ENCODE assay signal across 1 cellular context in the genomic region with DNA sequence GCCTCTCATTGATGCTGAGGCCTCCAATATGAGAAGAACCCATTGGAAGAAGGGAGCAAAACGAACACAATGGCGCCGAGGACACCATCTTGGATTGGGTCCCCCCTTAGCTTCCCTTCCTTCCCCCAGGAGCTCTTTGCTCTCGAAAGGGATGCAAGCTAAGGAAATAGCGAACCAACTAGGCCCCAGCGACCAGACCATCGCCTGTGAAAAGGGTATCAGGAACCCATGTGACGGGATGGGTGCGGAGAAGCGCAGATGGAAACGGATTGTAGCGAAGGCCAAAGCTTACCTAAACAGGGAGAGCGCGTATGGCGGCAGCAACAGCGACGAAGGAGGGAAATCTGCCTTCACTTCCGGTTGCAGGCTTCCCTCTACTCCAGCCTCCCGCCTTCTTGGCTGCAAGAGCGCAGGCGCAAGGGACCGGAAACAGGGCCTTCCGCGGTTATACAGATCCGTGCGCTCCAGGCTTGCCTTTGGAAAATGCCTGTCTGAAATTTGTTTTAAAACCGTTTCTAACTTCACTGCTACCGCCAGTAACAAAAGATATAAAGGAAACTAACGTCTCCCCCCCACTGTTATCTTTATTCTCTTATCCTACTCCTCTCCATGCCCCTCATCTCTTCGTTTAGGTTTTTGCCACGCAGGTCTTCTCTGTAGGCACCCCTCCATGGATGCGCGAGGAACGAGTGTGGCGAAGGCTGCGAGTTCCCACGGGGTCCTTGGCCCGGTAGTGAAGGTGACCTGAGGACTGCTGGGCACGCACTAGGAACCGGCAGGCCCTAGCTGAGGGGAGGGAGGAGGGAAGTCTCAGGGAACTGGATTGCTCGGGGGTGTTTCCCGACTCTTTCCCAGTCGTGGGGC.
A peak's percentile ranks its signal among the peaks of the same experiment; 100 is the strongest.
TF ChIP-seq lines count a peak whose summit lies in the region.

A gene (minus strand): TSS at position 346 of the 864 bp plus-strand sequence. CDS start 1,471 bp downstream, outside the sequence.

TF ChIP-seq in K562, 482 proteins besides CTCF, POLR2A, EP300 and RAD21 (continued from another document and continues in another):
- TF ChIP-seq CBX3 (IDR thresholded peaks at IDR 0.05; ENCODE audit: borderline replicate concordance in 1 of 2, low read length in 2 of 2): peak in 1 of 2 experiments; percentile 22; a peak in 1 of 3 replicates
- TF ChIP-seq MCM7 (IDR thresholded peaks at IDR 0.05): no peak
- no peak for TF ChIP-seq ZNF695 (CRISPR knock-in tag; IDR thresholded peaks at IDR 0.05)
- peak; percentile 88 for TF ChIP-seq SP1 (CRISPR knock-in tag; IDR thresholded peaks at IDR 0.05)
- TF ChIP-seq ZSCAN32 (CRISPR knock-in tag; IDR thresholded peaks at IDR 0.05): peak; percentile 54; the same call in 1 of the 2 replicates
- peak; percentile 55; the same call in 1 of the 2 replicates for TF ChIP-seq SMARCA4 (IDR thresholded peaks at IDR 0.05)
- peak; percentile 73; the same call in 1 of the 2 replicates for TF ChIP-seq DNMT1 (IDR thresholded peaks at IDR 0.05)
- TF ChIP-seq, protein P1, sequence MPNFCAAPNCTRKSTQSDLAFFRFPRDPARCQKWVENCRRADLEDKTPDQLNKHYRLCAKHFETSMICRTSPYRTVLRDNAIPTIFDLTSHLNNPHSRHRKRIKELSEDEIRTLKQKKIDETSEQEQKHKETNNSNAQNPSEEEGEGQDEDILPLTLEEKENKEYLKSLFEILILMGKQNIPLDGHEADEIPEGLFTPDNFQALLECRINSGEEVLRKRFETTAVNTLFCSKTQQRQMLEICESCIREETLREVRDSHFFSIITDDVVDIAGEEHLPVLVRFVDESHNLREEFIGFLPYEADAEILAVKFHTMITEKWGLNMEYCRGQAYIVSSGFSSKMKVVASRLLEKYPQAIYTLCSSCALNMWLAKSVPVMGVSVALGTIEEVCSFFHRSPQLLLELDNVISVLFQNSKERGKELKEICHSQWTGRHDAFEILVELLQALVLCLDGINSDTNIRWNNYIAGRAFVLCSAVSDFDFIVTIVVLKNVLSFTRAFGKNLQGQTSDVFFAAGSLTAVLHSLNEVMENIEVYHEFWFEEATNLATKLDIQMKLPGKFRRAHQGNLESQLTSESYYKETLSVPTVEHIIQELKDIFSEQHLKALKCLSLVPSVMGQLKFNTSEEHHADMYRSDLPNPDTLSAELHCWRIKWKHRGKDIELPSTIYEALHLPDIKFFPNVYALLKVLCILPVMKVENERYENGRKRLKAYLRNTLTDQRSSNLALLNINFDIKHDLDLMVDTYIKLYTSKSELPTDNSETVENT (CRISPR knock-in tag; IDR thresholded peaks at IDR 0.05): 0 out of 2 replicates have a peak, but pooled peaks have one; percentile 37
- no peak for TF ChIP-seq TCF7L2 (IDR thresholded peaks at IDR 0.05; ENCODE audit: low read depth, low read length)
- TF ChIP-seq KDM2B (CRISPR knock-in tag; IDR thresholded peaks at IDR 0.05): no peak
- no peak for TF ChIP-seq SMARCA5 (IDR thresholded peaks at IDR 0.05)
- peak; percentile 62; the same call in 1 of the 2 replicates for TF ChIP-seq ZNF23 (CRISPR knock-in tag; IDR thresholded peaks at IDR 0.05)
- TF ChIP-seq KDM5B (IDR thresholded peaks at IDR 0.05; ENCODE audit: insufficient replicate concordance, low read depth, low read length): peak; percentile 97
- TF ChIP-seq EGR1 (conservative IDR thresholded peaks at IDR 0.05): no peak; the same call in 1 of the 2 replicates
- TF ChIP-seq GTF2A2 (tag; IDR thresholded peaks at IDR 0.05): peak; percentile 68; the same call in 1 of the 2 replicates
- peak; percentile 14 for TF ChIP-seq ERF (CRISPR knock-in tag; IDR thresholded peaks at IDR 0.05)
- peak; percentile 57; the same call in 1 of the 2 replicates for TF ChIP-seq KAT7 (CRISPR knock-in tag; IDR thresholded peaks at IDR 0.05; ENCODE audit: borderline replicate concordance)
- peak; percentile 45; the same call in 1 of the 2 replicates for TF ChIP-seq ZFP1 (CRISPR knock-in tag; IDR thresholded peaks at IDR 0.05)
- no peak for TF ChIP-seq ARID2 (IDR thresholded peaks at IDR 0.05)
- TF ChIP-seq, protein P2, sequence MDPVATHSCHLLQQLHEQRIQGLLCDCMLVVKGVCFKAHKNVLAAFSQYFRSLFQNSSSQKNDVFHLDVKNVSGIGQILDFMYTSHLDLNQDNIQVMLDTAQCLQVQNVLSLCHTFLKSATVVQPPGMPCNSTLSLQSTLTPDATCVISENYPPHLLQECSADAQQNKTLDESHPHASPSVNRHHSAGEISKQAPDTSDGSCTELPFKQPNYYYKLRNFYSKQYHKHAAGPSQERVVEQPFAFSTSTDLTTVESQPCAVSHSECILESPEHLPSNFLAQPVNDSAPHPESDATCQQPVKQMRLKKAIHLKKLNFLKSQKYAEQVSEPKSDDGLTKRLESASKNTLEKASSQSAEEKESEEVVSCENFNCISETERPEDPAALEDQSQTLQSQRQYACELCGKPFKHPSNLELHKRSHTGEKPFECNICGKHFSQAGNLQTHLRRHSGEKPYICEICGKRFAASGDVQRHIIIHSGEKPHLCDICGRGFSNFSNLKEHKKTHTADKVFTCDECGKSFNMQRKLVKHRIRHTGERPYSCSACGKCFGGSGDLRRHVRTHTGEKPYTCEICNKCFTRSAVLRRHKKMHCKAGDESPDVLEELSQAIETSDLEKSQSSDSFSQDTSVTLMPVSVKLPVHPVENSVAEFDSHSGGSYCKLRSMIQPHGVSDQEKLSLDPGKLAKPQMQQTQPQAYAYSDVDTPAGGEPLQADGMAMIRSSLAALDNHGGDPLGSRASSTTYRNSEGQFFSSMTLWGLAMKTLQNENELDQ (CRISPR knock-in tag; IDR thresholded peaks at IDR 0.05; ENCODE audit: borderline replicate concordance): 0 out of 2 replicates have a peak, but pooled peaks have one; percentile 8
- TF ChIP-seq, protein P3, sequence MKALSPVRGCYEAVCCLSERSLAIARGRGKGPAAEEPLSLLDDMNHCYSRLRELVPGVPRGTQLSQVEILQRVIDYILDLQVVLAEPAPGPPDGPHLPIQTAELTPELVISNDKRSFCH (CRISPR knock-in tag; IDR thresholded peaks at IDR 0.05): no peak
- TF ChIP-seq, protein P3 (tag; IDR thresholded peaks at IDR 0.05): peak; percentile 82
- no peak for TF ChIP-seq RBM17 (IDR thresholded peaks at IDR 0.05; ENCODE audit: borderline replicate concordance, low read depth, low read length)
- peak; percentile 95 to 96 for TF ChIP-seq NRF1 (conservative IDR thresholded peaks at IDR 0.05 in 1 of 2, IDR thresholded peaks at IDR 0.05 in 1 of 2)
- TF ChIP-seq SRSF3 (IDR thresholded peaks at IDR 0.05; ENCODE audit: insufficient read depth, low read length): no peak
- TF ChIP-seq, protein P4, sequence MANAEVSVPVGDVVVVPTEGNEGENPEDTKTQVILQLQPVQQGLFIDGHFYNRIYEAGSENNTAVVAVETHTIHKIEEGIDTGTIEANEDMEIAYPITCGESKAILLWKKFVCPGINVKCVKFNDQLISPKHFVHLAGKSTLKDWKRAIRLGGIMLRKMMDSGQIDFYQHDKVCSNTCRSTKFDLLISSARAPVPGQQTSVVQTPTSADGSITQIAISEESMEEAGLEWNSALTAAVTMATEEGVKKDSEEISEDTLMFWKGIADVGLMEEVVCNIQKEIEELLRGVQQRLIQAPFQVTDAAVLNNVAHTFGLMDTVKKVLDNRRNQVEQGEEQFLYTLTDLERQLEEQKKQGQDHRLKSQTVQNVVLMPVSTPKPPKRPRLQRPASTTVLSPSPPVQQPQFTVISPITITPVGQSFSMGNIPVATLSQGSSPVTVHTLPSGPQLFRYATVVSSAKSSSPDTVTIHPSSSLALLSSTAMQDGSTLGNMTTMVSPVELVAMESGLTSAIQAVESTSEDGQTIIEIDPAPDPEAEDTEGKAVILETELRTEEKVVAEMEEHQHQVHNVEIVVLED (CRISPR knock-in tag; IDR thresholded peaks at IDR 0.05): peak; percentile 35; the same call in 1 of the 2 replicates
- peak; percentile 90 for TF ChIP-seq POLR2AphosphoS5 (IDR thresholded peaks at IDR 0.05; ENCODE audit: control insufficient read depth, insufficient read depth, low read depth, low read length)
- TF ChIP-seq SRSF1 (IDR thresholded peaks at IDR 0.05; ENCODE audit: low read depth, low read length): no peak
- TF ChIP-seq, protein P5, sequence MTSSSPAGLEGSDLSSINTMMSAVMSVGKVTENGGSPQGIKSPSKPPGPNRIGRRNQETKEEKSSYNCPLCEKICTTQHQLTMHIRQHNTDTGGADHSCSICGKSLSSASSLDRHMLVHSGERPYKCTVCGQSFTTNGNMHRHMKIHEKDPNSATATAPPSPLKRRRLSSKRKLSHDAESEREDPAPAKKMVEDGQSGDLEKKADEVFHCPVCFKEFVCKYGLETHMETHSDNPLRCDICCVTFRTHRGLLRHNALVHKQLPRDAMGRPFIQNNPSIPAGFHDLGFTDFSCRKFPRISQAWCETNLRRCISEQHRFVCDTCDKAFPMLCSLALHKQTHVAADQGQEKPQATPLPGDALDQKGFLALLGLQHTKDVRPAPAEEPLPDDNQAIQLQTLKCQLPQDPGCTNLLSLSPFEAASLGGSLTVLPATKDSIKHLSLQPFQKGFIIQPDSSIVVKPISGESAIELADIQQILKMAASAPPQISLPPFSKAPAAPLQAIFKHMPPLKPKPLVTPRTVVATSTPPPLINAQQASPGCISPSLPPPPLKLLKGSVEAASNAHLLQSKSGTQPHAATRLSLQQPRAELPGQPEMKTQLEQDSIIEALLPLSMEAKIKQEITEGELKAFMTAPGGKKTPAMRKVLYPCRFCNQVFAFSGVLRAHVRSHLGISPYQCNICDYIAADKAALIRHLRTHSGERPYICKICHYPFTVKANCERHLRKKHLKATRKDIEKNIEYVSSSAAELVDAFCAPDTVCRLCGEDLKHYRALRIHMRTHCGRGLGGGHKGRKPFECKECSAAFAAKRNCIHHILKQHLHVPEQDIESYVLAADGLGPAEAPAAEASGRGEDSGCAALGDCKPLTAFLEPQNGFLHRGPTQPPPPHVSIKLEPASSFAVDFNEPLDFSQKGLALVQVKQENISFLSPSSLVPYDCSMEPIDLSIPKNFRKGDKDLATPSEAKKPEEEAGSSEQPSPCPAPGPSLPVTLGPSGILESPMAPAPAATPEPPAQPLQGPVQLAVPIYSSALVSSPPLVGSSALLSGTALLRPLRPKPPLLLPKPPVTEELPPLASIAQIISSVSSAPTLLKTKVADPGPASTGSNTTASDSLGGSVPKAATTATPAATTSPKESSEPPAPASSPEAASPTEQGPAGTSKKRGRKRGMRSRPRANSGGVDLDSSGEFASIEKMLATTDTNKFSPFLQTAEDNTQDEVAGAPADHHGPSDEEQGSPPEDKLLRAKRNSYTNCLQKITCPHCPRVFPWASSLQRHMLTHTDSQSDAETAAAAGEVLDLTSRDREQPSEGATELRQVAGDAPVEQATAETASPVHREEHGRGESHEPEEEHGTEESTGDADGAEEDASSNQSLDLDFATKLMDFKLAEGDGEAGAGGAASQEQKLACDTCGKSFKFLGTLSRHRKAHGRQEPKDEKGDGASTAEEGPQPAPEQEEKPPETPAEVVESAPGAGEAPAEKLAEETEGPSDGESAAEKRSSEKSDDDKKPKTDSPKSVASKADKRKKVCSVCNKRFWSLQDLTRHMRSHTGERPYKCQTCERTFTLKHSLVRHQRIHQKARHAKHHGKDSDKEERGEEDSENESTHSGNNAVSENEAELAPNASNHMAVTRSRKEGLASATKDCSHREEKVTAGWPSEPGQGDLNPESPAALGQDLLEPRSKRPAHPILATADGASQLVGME (CRISPR knock-in tag; IDR thresholded peaks at IDR 0.05): peak; percentile 76
- no peak for TF ChIP-seq ZNF165 (CRISPR knock-in tag; IDR thresholded peaks at IDR 0.05; ENCODE audit: borderline replicate concordance)
- TF ChIP-seq TAF1 (IDR thresholded peaks at IDR 0.05; ENCODE audit: control insufficient read depth, extremely low read depth, insufficient read depth, low read length, severe bottlenecking): peak; percentile 99
- TF ChIP-seq PTTG1 (tag; IDR thresholded peaks at IDR 0.05; ENCODE audit: low read depth): no peak
- TF ChIP-seq PTBP1 (IDR thresholded peaks at IDR 0.05; ENCODE audit: low read depth, low read length): 0 out of 2 replicates have a peak, but pooled peaks have one; percentile 61
- TF ChIP-seq SREBF1 (IDR thresholded peaks at IDR 0.05; ENCODE audit: borderline replicate concordance, low read depth, low read length): 0 out of 2 replicates have a peak, but pooled peaks have one; percentile 82
- 0 out of 2 replicates have a peak, but pooled peaks have one; percentile 37 for TF ChIP-seq ZNF764 (CRISPR knock-in tag; IDR thresholded peaks at IDR 0.05; ENCODE audit: low read depth)
- TF ChIP-seq SOX6 (IDR thresholded peaks at IDR 0.05): peak; percentile 43
- no peak for TF ChIP-seq POU5F1 (IDR thresholded peaks at IDR 0.05; ENCODE audit: borderline replicate concordance, low read depth, low read length, partially characterized antibody)
- TF ChIP-seq DPF2 (IDR thresholded peaks at IDR 0.05): peak; percentile 10
- no peak for TF ChIP-seq ZNF699 (CRISPR knock-in tag; IDR thresholded peaks at IDR 0.05; ENCODE audit: insufficient replicate concordance)
- no peak for TF ChIP-seq CCNT2 (IDR thresholded peaks at IDR 0.05; ENCODE audit: borderline replicate concordance, extremely low read depth, insufficient read length, low read depth, low read length)
- peak; percentile 96 for TF ChIP-seq ETV5 (CRISPR knock-in tag; IDR thresholded peaks at IDR 0.05; ENCODE audit: low read depth)
- TF ChIP-seq SMC3 (conservative IDR thresholded peaks at IDR 0.05; ENCODE audit: insufficient read depth, low read depth, low read length): no peak
- TF ChIP-seq TOE1 (IDR thresholded peaks at IDR 0.05; ENCODE audit: borderline replicate concordance): peak; percentile 94
- peak; percentile 91; the same call in 1 of the 2 replicates for TF ChIP-seq TOE1 (CRISPR knock-in tag; IDR thresholded peaks at IDR 0.05; ENCODE audit: borderline replicate concordance, low read depth)
- TF ChIP-seq ZNF589 (CRISPR knock-in tag; IDR thresholded peaks at IDR 0.05; ENCODE audit: low read depth): peak; percentile 86
- TF ChIP-seq RB1 (IDR thresholded peaks at IDR 0.05; ENCODE audit: low read depth): peak; percentile 95; the same call in 1 of the 2 replicates
- TF ChIP-seq, protein P6, sequence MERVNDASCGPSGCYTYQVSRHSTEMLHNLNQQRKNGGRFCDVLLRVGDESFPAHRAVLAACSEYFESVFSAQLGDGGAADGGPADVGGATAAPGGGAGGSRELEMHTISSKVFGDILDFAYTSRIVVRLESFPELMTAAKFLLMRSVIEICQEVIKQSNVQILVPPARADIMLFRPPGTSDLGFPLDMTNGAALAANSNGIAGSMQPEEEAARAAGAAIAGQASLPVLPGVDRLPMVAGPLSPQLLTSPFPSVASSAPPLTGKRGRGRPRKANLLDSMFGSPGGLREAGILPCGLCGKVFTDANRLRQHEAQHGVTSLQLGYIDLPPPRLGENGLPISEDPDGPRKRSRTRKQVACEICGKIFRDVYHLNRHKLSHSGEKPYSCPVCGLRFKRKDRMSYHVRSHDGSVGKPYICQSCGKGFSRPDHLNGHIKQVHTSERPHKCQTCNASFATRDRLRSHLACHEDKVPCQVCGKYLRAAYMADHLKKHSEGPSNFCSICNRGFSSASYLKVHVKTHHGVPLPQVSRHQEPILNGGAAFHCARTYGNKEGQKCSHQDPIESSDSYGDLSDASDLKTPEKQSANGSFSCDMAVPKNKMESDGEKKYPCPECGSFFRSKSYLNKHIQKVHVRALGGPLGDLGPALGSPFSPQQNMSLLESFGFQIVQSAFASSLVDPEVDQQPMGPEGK (CRISPR knock-in tag; IDR thresholded peaks at IDR 0.05; ENCODE audit: borderline replicate concordance): no peak
- peak; percentile 66 for TF ChIP-seq ASH1L (IDR thresholded peaks at IDR 0.05; ENCODE audit: borderline replicate concordance, low read depth, partially characterized antibody)
- TF ChIP-seq ZNF766 (CRISPR knock-in tag; conservative IDR thresholded peaks at IDR 0.05): peak; percentile 84
- no peak for TF ChIP-seq HEY1 (CRISPR knock-in tag; IDR thresholded peaks at IDR 0.05; ENCODE audit: borderline replicate concordance)
- TF ChIP-seq PCBP1 (IDR thresholded peaks at IDR 0.05; ENCODE audit: low read depth, low read length, poor library complexity, severe bottlenecking): no peak
